Comparison of ENCODE assay signal across 10 cellular contexts in genomic region chr1:152926091-152926490, GRCh38. TPM values are rescaled to one million over a fixed set of nuclear protein-coding genes. Genes with fewer than 3 reads are reported as not detected.
DNase-seq lines count a peak whose midpoint lies in the region; ATAC-seq and TF ChIP-seq lines count a peak whose summit lies in the region.
"Had no signal": no experiment of that assay in that cellular context is flagged by ENCODE, and none has a peak within 500 bp of the region (broad histone marks: within the 10 kb centered on the region; RNA-seq: fewer than 3 reads in every experiment).

No MANE protein-coding gene starts in this region.

- H3K9me3 Mint-ChIP-seq in stimulated activated effector memory CD8-positive, alpha-beta T cell treated with anti-CD3 and anti-CD28 coated beads, Interleukin-12 subunit alpha, Interleukin-12 subunit beta, amount 100 ng/mL, for 72 hours = peaks cover 3% of the 10 kb centered on the region

- H3K36me3 ChIP-seq in OCI-LY7 (ENCODE audit: insufficient read depth, low read length) = no peaks in the 10 kb centered on the region

- H3K36me3 Mint-ChIP-seq in stimulated activated effector memory CD8-positive, alpha-beta T cell treated with anti-CD3 and anti-CD28 coated beads, Interleukin-12 subunit alpha, Interleukin-12 subunit beta, amount 100 ng/mL, for 72 hours = no peaks in the 10 kb centered on the region

- H3K9me2 ChIP-seq in OCI-LY7 (ENCODE audit: insufficient read depth, low read length) = no peaks in the 10 kb centered on the region

- no peak overlapping the region for H2AFZ ChIP-seq in OCI-LY7 (ENCODE audit: low read length)

- H3K27ac Mint-ChIP-seq in stimulated activated effector memory CD8-positive, alpha-beta T cell treated with anti-CD3 and anti-CD28 coated beads, Interleukin-12 subunit alpha, Interleukin-12 subunit beta, amount 100 ng/mL, for 72 hours = no peak overlapping the region

- BruUV-seq in OCI-LY7 (replicated peaks; lab: Mats Ljungman, UMichigan) = no TSS peak

- H4K20me1 ChIP-seq in OCI-LY7 (ENCODE audit: insufficient read depth, low read length) = no peaks in the 10 kb centered on the region

- no peaks in the 10 kb centered on the region for H3K4me1 ChIP-seq in OCI-LY7 (ENCODE audit: insufficient read depth, low read length, poor library complexity, severe bottlenecking)

- H3K9me3 ChIP-seq in OCI-LY7 (ENCODE audit: low read length) = no peaks in the 10 kb centered on the region

- no peaks in the 10 kb centered on the region for H3K79me2 ChIP-seq in OCI-LY7 (ENCODE audit: insufficient read depth, low read depth, low read length)

- POLR2A ChIA-PET in OCI-LY7 (lab: Charles Lee) = no interaction called here

- no peak overlapping the region for H3K27ac ChIP-seq in OCI-LY7 (ENCODE audit: low read depth, low read length, poor library complexity, severe bottlenecking)

- intact Hi-C loops in OCI-LY7 (cut with micrococcal nuclease; ENCODE audit: unreplicated experiment) = no loop called here

- peak; percentile 52 for TF ChIP-seq CTCF in OCI-LY7 (conservative IDR thresholded peaks at IDR 0.05; ENCODE audit: low read length)

- no peaks in the 10 kb centered on the region for H3K4me1 Mint-ChIP-seq in stimulated activated effector memory CD8-positive, alpha-beta T cell treated with anti-CD3 and anti-CD28 coated beads, Interleukin-12 subunit alpha, Interleukin-12 subunit beta, amount 100 ng/mL, for 72 hours

- no peak overlapping the region for H3K4me3 ChIP-seq in OCI-LY7 (ENCODE audit: low read depth, low read length, poor library complexity, severe bottlenecking)

- ATAC-seq in GM21529 (IDR thresholded peaks at IDR 0.05; ENCODE audit: unreplicated experiment) (peak; percentile 59), GM18858 (IDR thresholded peaks at IDR 0.05; ENCODE audit: unreplicated experiment) (no peak)
- no peak for ATAC-seq in stimulated activated effector memory CD8-positive, alpha-beta T cell treated with anti-CD3 and anti-CD28 coated beads, Interleukin-12 subunit alpha, Interleukin-12 subunit beta, amount 100 ng/mL, for 72 hours
- ATAC-seq: activated CD4-positive, CD25-positive, alpha-beta regulatory T cell treated with anti-CD3 and anti-CD28 coated beads, Interleukin-2, amount 50 U/mL, for 24 hours had no signal

- H3K4me2 ChIP-seq in OCI-LY7 (ENCODE audit: low read length) = no peak overlapping the region

- CTCF ChIA-PET in OCI-LY7 (lab: Charles Lee; ENCODE audit: unreplicated experiment) = no interaction called here

- no peak overlapping the region for H3K4me3 Mint-ChIP-seq in stimulated activated effector memory CD8-positive, alpha-beta T cell treated with anti-CD3 and anti-CD28 coated beads, Interleukin-12 subunit alpha, Interleukin-12 subunit beta, amount 100 ng/mL, for 72 hours

- DNase-seq in COLO829 (ENCODE audit: low spot score) = peak; percentile 32
- DNase-seq in OCI-LY7 (ENCODE audit: low spot score) = peak; percentile 7
- DNase-seq in hepatic stellate cell (ENCODE audit: low spot score) = peak; percentile 22
- no peak for DNase-seq in NCI-H1694 (lab: John Stamatoyannopoulos, UW)
- DNase-seq in stimulated activated effector memory CD8-positive, alpha-beta T cell treated with anti-CD3 and anti-CD28 coated beads, Interleukin-12 subunit alpha, Interleukin-12 subunit beta, amount 100 ng/mL, for 72 hours (ENCODE audit: low spot score in 2 of 2) = no peak
- DNase-seq in central memory CD4-positive, alpha-beta T cell = no peak
- DNase-seq: cerebellar nuclear complex had no signal

RNA-seq across cellular contexts. Expression of gene IVL, which starts 17.7 kb away (rescaled TPM):
- total RNA-seq in OCI-LY7 (2014; rRNA removed; shearing (Covaris generic)) = not detected in 2 replicates
- not detected in 2 replicates for total RNA-seq in OCI-LY7 (2022)

RNA-seq across cellular contexts. Expression of gene SPRR5, which starts 20.9 kb away (rescaled TPM):
- total RNA-seq in OCI-LY7 (2014; rRNA removed; shearing (Covaris generic)) = not detected in 2 replicates
- not detected in 2 replicates for total RNA-seq in OCI-LY7 (2022)

RNA-seq across cellular contexts. Expression of gene SPRR4, which starts 44.4 kb away (rescaled TPM):
- not detected in 2 replicates for total RNA-seq in OCI-LY7 (2014; rRNA removed; shearing (Covaris generic))
- not detected in 2 replicates for total RNA-seq in OCI-LY7 (2022)

RNA-seq across cellular contexts. Expression of gene SMCP, which starts 48.0 kb away (rescaled TPM):
- not detected in 2 replicates for total RNA-seq in OCI-LY7 (2014; rRNA removed; shearing (Covaris generic))
- total RNA-seq in OCI-LY7 (2022) = not detected in 2 replicates

RNA-seq across cellular contexts. Expression of gene SPRR1A, which starts 57.8 kb away (rescaled TPM):
- total RNA-seq in OCI-LY7 (2014; rRNA removed; shearing (Covaris generic)) = not detected in 2 replicates
- not detected in 2 replicates for total RNA-seq in OCI-LY7 (2022)

Comparison
In these comparisons a context has a peak if more than half of its experiments do, and no peak if none do; other contexts are left out.
1. DNase-seq: peak in COLO829 (single experiment), OCI-LY7 (single experiment) and hepatic stellate cell (single experiment); none in NCI-H1694 (single experiment), stimulated activated effector memory CD8-positive, alpha-beta T cell treated with anti-CD3 and anti-CD28 coated beads, Interleukin-12 subunit alpha, Interleukin-12 subunit beta, amount 100 ng/mL, for 72 hours (0 of 2) and central memory CD4-positive, alpha-beta T cell (single experiment).